In the genomic region with DNA sequence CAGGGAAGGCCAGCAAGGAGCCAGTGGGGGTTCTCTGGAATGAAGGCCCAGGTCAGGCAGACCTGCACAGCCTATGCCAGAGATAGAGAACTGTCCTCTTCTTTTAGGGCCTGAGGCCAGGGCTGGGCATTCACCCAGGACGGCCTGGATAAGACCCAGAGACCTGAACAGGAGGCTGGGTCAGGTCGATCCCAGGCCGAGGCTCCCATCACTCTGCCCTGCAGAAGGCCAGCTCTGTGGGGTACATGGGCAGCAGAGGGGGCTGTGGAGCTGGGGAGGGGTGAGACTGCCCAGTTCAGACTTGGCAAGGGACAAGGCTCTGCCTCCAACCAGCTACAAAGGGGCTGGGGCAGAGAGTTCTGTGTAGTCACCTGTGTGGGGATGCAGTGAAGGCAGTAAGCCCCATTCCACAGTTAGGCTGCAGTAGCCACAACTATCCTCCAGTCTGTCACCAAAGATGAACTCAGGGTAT, we compare ENCODE assay signal across 16 cellular contexts. TPM values are rescaled to one million over a fixed set of nuclear protein-coding genes. Genes with fewer than 3 reads are reported as not detected.
DNase-seq lines count a peak whose midpoint lies in the region; ATAC-seq and TF ChIP-seq lines count a peak whose summit lies in the region.
"Had no signal": no experiment of that assay in that cellular context is flagged by ENCODE, and none has a peak within 500 bp of the region (broad histone marks: within the 10 kb centered on the region; RNA-seq: fewer than 3 reads in every experiment).

No MANE protein-coding gene starts in this region.

- H3K27ac ChIP-seq in lower lobe of right lung: peak overlapping the region; percentile 67
- H3K27ac ChIP-seq in uterus: peak overlapping the region; percentile 78 to 81
- H3K27ac ChIP-seq: epithelial cell of prostate had no signal

- ATAC-seq in Right ventricle myocardium inferior (peak; percentile 38), lower lobe of right lung (no peak), GM18511 (IDR thresholded peaks at IDR 0.05; ENCODE audit: unreplicated experiment) (no peak), natural killer cell (no peak)

- DNase-seq in Right ventricle myocardium inferior (ENCODE audit: missing footprints) (no peak), cardiac septum (ENCODE audit: low spot score) (no peak), cerebellar cortex (ENCODE audit: low spot score) (peak; percentile 96), lower lobe of right lung (no peak), uterus (peak; percentile 78 to 80), GM20000 (ENCODE audit: low spot score) (no peak), natural killer cell (no peak)
- DNase-seq: activated CD4-positive, alpha-beta T cell treated with anti-CD3 and anti-CD28 coated beads, Interleukin-2, amount 10 ng/mL, durations not matched to agents 7 days and 5 days; NCI-H1417; NCI-H510A; stimulated activated CD4-positive, alpha-beta T cell treated with anti-CD3 and anti-CD28 coated beads, Interleukin-15, amount 100 ng/mL, for 24 hours had no signal

- H3K27me3 ChIP-seq in lower lobe of right lung (ENCODE audit: low read depth): no peaks in the 10 kb centered on the region
- H3K27me3 ChIP-seq in uterus: no peaks in the 10 kb centered on the region

- no peak for TF ChIP-seq POLR2A in uterus (IDR thresholded peaks at IDR 0.05)

- H3K4me3 Mint-ChIP-seq in natural killer cell: no peak overlapping the region
- H3K4me3 Mint-ChIP-seq: activated CD4-positive, alpha-beta T cell treated with anti-CD3 and anti-CD28 coated beads, Interleukin-2, amount 10 ng/mL, durations not matched to agents 7 days and 5 days; T-helper 1 cell treated with Interleukin-12 subunit alpha and Interleukin-12 subunit beta and Interleukin-4 antibody, amounts not matched to agents 30 μg/mL and 1 μg/mL, for 36 hours had no signal

- H3K27me3 Mint-ChIP-seq in natural killer cell (ENCODE audit: low read depth in 2 of 2): no peaks in the 10 kb centered on the region
- H3K27me3 Mint-ChIP-seq: activated CD4-positive, alpha-beta T cell treated with anti-CD3 and anti-CD28 coated beads, Interleukin-2, amount 10 ng/mL, durations not matched to agents 7 days and 5 days had no signal

- H3K9me3 Mint-ChIP-seq in natural killer cell: no peaks in the 10 kb centered on the region
- H3K9me3 Mint-ChIP-seq: activated CD4-positive, alpha-beta T cell treated with anti-CD3 and anti-CD28 coated beads, Interleukin-2, amount 10 ng/mL, durations not matched to agents 7 days and 5 days; T-helper 1 cell treated with Interleukin-12 subunit alpha and Interleukin-12 subunit beta and Interleukin-4 antibody, amounts not matched to agents 30 μg/mL and 1 μg/mL, for 36 hours had no signal

- H3K4me3 ChIP-seq in lower lobe of right lung: no peak overlapping the region
- H3K4me3 ChIP-seq in uterus: no peak overlapping the region

- peak overlapping the region in 1 of 2 donors; percentile 68 for H3K27ac Mint-ChIP-seq in natural killer cell
- H3K27ac Mint-ChIP-seq: activated CD4-positive, alpha-beta T cell treated with anti-CD3 and anti-CD28 coated beads, Interleukin-2, amount 10 ng/mL, durations not matched to agents 7 days and 5 days; T-helper 1 cell treated with Interleukin-12 subunit alpha and Interleukin-12 subunit beta and Interleukin-4 antibody, amounts not matched to agents 30 μg/mL and 1 μg/mL, for 36 hours had no signal

- intact Hi-C loops in Right ventricle myocardium inferior (cut with DNase I): no loop called here
- intact Hi-C loops in cardiac septum (cut with DNase I): no loop called here
- intact Hi-C loops in lower lobe of right lung (cut with DNase I): no loop called here
- intact Hi-C loops in uterus (cut with DNase I; ENCODE audit: low total_unique reads): no loop called here
- intact Hi-C loops in natural killer cell (cut with micrococcal nuclease): no loop called here

- peaks cover 93% of the 10 kb centered on the region for H3K36me3 ChIP-seq in lower lobe of right lung
- no peaks in the 10 kb centered on the region for H3K36me3 ChIP-seq in uterus

- no peaks in the 10 kb centered on the region for H3K36me3 Mint-ChIP-seq in natural killer cell

- H3K9me3 ChIP-seq in lower lobe of right lung (no peaks in the 10 kb centered on the region), uterus (no peaks in the 10 kb centered on the region)

- TF ChIP-seq CTCF in lower lobe of right lung (IDR thresholded peaks at IDR 0.05) (no peak), uterus (IDR thresholded peaks at IDR 0.05) (peak in 3 of 4 experiments; percentile 6 to 21 (median 10)), GM20000 (IDR thresholded peaks at IDR 0.05; ENCODE audit: extremely low read depth, missing control alignments) (no peak), natural killer cell (IDR thresholded peaks at IDR 0.05) (no peak)

- H3K4me1 ChIP-seq in lower lobe of right lung: peaks cover 90% of the 10 kb centered on the region
- H3K4me1 ChIP-seq in uterus: peaks cover 36 to 69% of the 10 kb centered on the region in 2 donors

- H3K4me1 Mint-ChIP-seq in natural killer cell: peaks cover 25 to 44% of the 10 kb centered on the region in 2 donors

RNA-seq across cellular contexts. Expression of a gene that starts 14.6 kb away (rescaled TPM):
- 0.81 TPM for total RNA-seq in Right ventricle myocardium inferior
- total RNA-seq in cardiac septum: 0.27 TPM
- 2.9 TPM for total RNA-seq in lower lobe of right lung
- total RNA-seq in uterus: 10 to 100 TPM in 2 of 4 donors, 1 to 10 TPM in 2; 1.2 to 82.1 (median 9.7) TPM
- not detected for total RNA-seq in natural killer cell
- total RNA-seq: activated CD4-positive, alpha-beta T cell treated with anti-CD3 and anti-CD28 coated beads, Interleukin-2, amount 10 ng/mL, durations not matched to agents 7 days and 5 days had no signal

RNA-seq across cellular contexts. Expression of a gene that starts 29.2 kb away (rescaled TPM):
- total RNA-seq in Right ventricle myocardium inferior (2.9 TPM), cardiac septum (4.6 TPM), lower lobe of right lung (18.9 TPM), uterus (10 to 100 TPM; 14.7 to 30.6 (median 25.6) TPM), natural killer cell (1 to 10 TPM in 2 of 3 donors, under 1 TPM in 1; 0.88 to 2.5 (median 1.8) TPM)

RNA-seq across cellular contexts. Expression of a gene that starts 35.5 kb away (rescaled TPM):
- total RNA-seq in Right ventricle myocardium inferior: 67.7 TPM
- 58.8 TPM for total RNA-seq in cardiac septum
- total RNA-seq in lower lobe of right lung: 175 TPM
- total RNA-seq in uterus: 100 to 1,000 TPM in 2 of 4 donors, 10 to 100 TPM in 2; 67.4 to 243 (median 100) TPM
- 10 to 100 TPM; 76.0 to 84.9 (median 83.3) TPM for total RNA-seq in natural killer cell

RNA-seq across cellular contexts. Expression of a gene that starts 37.9 kb away (rescaled TPM):
- total RNA-seq in Right ventricle myocardium inferior (not detected), cardiac septum (not detected), lower lobe of right lung (8.5 TPM), uterus (not detected), natural killer cell (under 1 TPM in 1 of 3 donors, not detected in 2; 0.50 TPM)
- total RNA-seq: activated CD4-positive, alpha-beta T cell treated with anti-CD3 and anti-CD28 coated beads, Interleukin-2, amount 10 ng/mL, durations not matched to agents 7 days and 5 days; bronchial epithelial cell; omental fat pad had no signal

RNA-seq across cellular contexts. Expression of a gene that starts 52.2 kb away (rescaled TPM):
- 9.5 TPM for total RNA-seq in Right ventricle myocardium inferior
- 9.6 TPM for total RNA-seq in cardiac septum
- 123 TPM for total RNA-seq in lower lobe of right lung
- 10 to 100 TPM; 13.4 to 26.6 (median 16.2) TPM for total RNA-seq in uterus
- total RNA-seq in natural killer cell: 1 to 10 TPM in 2 of 3 donors, under 1 TPM in 1; 0.66 to 3.0 (median 1.4) TPM
- total RNA-seq: activated CD4-positive, alpha-beta T cell treated with anti-CD3 and anti-CD28 coated beads, Interleukin-2, amount 10 ng/mL, durations not matched to agents 7 days and 5 days; bronchial epithelial cell had no signal

Comparison
In these comparisons a context has a peak if more than half of its experiments do, and no peak if none do; other contexts are left out.
1. DNase-seq: peak in cerebellar cortex (single experiment) and uterus (2 of 2); none in Right ventricle myocardium inferior (single experiment), cardiac septum (single experiment), lower lobe of right lung (single experiment), GM20000 (single experiment) and natural killer cell (single experiment).
2. CTCF ChIP-seq: peak in uterus (3 of 4); none in lower lobe of right lung (single experiment), GM20000 (single experiment) and natural killer cell (single experiment).